In genomic region chr9:79570449-79571308, GRCh38 we compare ENCODE assay signal across 7 cellular contexts. TPM values are rescaled to one million over a fixed set of nuclear protein-coding genes. Genes with fewer than 3 reads are reported as not detected.
A peak's percentile ranks its signal among the peaks of the same experiment; 100 is the strongest.
DNase-seq lines count a peak whose midpoint lies in the region; ATAC-seq, FAIRE-seq and TF ChIP-seq lines count a peak whose summit lies in the region.

No MANE protein-coding gene starts in this region.

- intact Hi-C loops in head of caudate nucleus (cut with DNase I) (loop anchor here (5.0 to 10.0 kb wide), 3 partner anchors 83 to 364 kb away; no protein-coding TSS in a partner anchor), pancreas (cut with DNase I) (no loop called here)

- H3K9me3 ChIP-seq in NT2/D1 (ENCODE audit: insufficient read depth, low read length) (no peaks in the 10 kb centered on the region), pancreas (no peaks in the 10 kb centered on the region)

- peak in 3 of 4 donors; percentile 0 to 1 (median 1) for ATAC-seq in pancreas
- no peak for ATAC-seq in GM21529 (IDR thresholded peaks at IDR 0.05; ENCODE audit: unreplicated experiment)

- H3K27me3 ChIP-seq in NT2/D1 (ENCODE audit: insufficient read depth, insufficient read length): no peaks in the 10 kb centered on the region
- H3K27me3 ChIP-seq in pancreas: no peaks in the 10 kb centered on the region

- peak overlapping the region; percentile 84 for H3K9ac ChIP-seq in NT2/D1 (ENCODE audit: insufficient read length, low read depth)

- peak; percentile 4 for DNase-seq in GM18507 (ENCODE audit: extremely low spot score, insufficient read length, low read depth)
- DNase-seq in NT2/D1 (ENCODE audit: low read depth, low spot score): no peak
- peak; percentile 26 to 49 (median 47) for DNase-seq in activated naive CD4-positive, alpha-beta T cell (lab: John Stamatoyannopoulos, UW)
- peak in 41 of 42 donors; percentile 38 to 80 (median 55) for DNase-seq in head of caudate nucleus
- peak; percentile 15 to 73 (median 45) for DNase-seq in pancreas
- no peak for DNase-seq in SKM-1 treated with dmso at 0.1 percent for 144 hours (lab: John Stamatoyannopoulos, UW; ENCODE audit: unreplicated experiment)

- no peak for TF ChIP-seq CTCF in pancreas (IDR thresholded peaks at IDR 0.05)

- FAIRE-seq in GM18507 (lab: Jason Lieb, UNC) (peak; percentile 44), pancreas (lab: Jason Lieb, UNC) (no peak)

- H3K4me1 ChIP-seq in NT2/D1 (ENCODE audit: insufficient read depth, insufficient read length) (no peaks in the 10 kb centered on the region), pancreas (peaks cover 0 to 7% (median 0%) of the 10 kb centered on the region in 3 donors)

- H3K27ac ChIP-seq in pancreas: peak overlapping the region in 3 of 4 donors; percentile 44 to 69 (median 60)

- H3K4me3 ChIP-seq in NT2/D1 (ENCODE audit: insufficient read length, low read depth) (peak overlapping the region; percentile 72), pancreas (peak overlapping the region; percentile 20 to 51 (median 42))

- WGBS in pancreas, 2 donors: 3 to 4% methylated on average over 67 to 69 of the region's 69 CpGs

- H3K36me3 ChIP-seq in NT2/D1 (ENCODE audit: insufficient read depth, insufficient read length, low read length) (peaks cover 7% of the 10 kb centered on the region), pancreas (no peaks in the 10 kb centered on the region)

RNA-seq across cellular contexts. Expression of gene TLE4, which starts 1.1 kb away (rescaled TPM):
- 10 to 100 TPM in 3 of 6 donors, 1 to 10 TPM in 3; 8.0 to 19.0 (median 10.3) TPM for total RNA-seq in pancreas
- polyA plus RNA-seq in pancreas: 1 to 10 TPM; 2.8 to 4.1 TPM

Comparison
In these comparisons a context has a peak if more than half of its experiments do, and no peak if none do; other contexts are left out.
1. DNase-seq: peak in GM18507 (single experiment), activated naive CD4-positive, alpha-beta T cell (4 of 4), head of caudate nucleus (41 of 42) and pancreas (6 of 6); none in NT2/D1 (single experiment) and SKM-1 treated with dmso at 0.1 percent for 144 hours (single experiment).